9 cellular contexts compared by ENCODE assay signal in the genomic region with DNA sequence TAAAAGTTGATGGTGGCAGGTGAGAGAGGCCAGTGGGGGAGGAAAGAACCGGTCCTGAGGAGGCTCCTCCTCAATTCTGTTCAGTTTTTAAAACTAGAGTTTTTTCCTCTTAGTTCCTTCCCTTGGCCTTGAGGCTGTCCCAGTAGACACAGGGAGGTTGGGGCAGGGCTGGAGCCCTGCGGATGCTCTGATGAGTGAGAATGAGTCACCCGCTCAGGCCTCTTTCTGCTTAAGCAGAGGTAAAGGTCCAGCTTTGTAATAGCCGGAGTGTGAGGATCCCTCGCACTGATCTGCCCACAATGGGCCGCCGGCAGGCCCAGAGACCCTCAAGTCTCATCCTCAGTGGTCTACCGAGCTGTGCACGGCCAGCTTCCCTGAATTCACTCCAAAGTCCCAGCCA. TPM values are rescaled to one million over a fixed set of nuclear protein-coding genes. Genes with fewer than 3 reads are reported as not detected.
A peak's percentile ranks its signal among the peaks of the same experiment; 100 is the strongest.
DNase-seq lines count a peak whose midpoint lies in the region; ATAC-seq and TF ChIP-seq lines count a peak whose summit lies in the region.
"Had no signal": no experiment of that assay in that cellular context is flagged by ENCODE, and none has a peak within 500 bp of the region (broad histone marks: within the 10 kb centered on the region; RNA-seq: fewer than 3 reads in every experiment).

No MANE protein-coding gene starts in this region.

- H3K27me3 ChIP-seq in adrenal gland = no peaks in the 10 kb centered on the region
- no peaks in the 10 kb centered on the region for H3K27me3 ChIP-seq in gastroesophageal sphincter
- no peaks in the 10 kb centered on the region for H3K27me3 ChIP-seq in vagina

- H3K9me3 ChIP-seq in adrenal gland (replicated peaks in 1 of 3) = no peaks in the 10 kb centered on the region
- H3K9me3 ChIP-seq in gastroesophageal sphincter = no peaks in the 10 kb centered on the region
- no peaks in the 10 kb centered on the region for H3K9me3 ChIP-seq in vagina

- peak; percentile 43 for ATAC-seq in gastroesophageal sphincter

- H3K4me1 ChIP-seq in adrenal gland (replicated peaks in 1 of 2) (peaks cover 0 to 20% of the 10 kb centered on the region in 2 donors), gastroesophageal sphincter (peaks cover 0 to 13% (median 0%) of the 10 kb centered on the region in 3 donors), vagina (peaks cover 18% of the 10 kb centered on the region)

- no peak for TF ChIP-seq EP300 in gastroesophageal sphincter (IDR thresholded peaks at IDR 0.05)

- H3K4me3 ChIP-seq in adrenal gland (no peak overlapping the region), gastroesophageal sphincter (no peak overlapping the region), vagina (no peak overlapping the region)

- DNase-seq in HS-27A (ENCODE audit: low read depth) (peak; percentile 55), adrenal gland (peak; percentile 61 to 87 (median 80)), vagina (ENCODE audit: extremely low spot score in 2 of 2) (no peak), GOT3 (lab: John Stamatoyannopoulos, UW) (no peak)
- no peak for DNase-seq in activated naive CD4-positive, alpha-beta T cell treated with anti-CD3 and anti-CD28 coated beads, Interleukin-2, amount 50 U/mL, for 16 hours
- DNase-seq in stimulated activated CD4-positive, alpha-beta T cell treated with anti-CD3 and anti-CD28 coated beads, Interleukin-4, amount 100 ng/mL, for 1 hour = no peak
- DNase-seq: activated CD8-positive, alpha-beta memory T cell treated with anti-CD3 and anti-CD28 coated beads, Interleukin-2, amount 50 U/mL, for 4 hours; stimulated activated CD4-positive, alpha-beta T cell treated with anti-CD3 and anti-CD28 coated beads, Interleukin-2, amount 100 ng/mL, for 48 hours had no signal

- 43 to 69% (median 58%) methylated on average over 6 to 9 of the region's 9 CpGs for WGBS in adrenal gland, 4 donors
- WGBS in gastroesophageal sphincter (ENCODE audit: low coverage in 1 of 2), 2 donors = 64 to 100% methylated on average over 1 to 2 of the region's 9 CpGs

- no peaks in the 10 kb centered on the region for H3K36me3 ChIP-seq in adrenal gland (replicated peaks in 1 of 2)
- H3K36me3 ChIP-seq in gastroesophageal sphincter = no peaks in the 10 kb centered on the region
- H3K36me3 ChIP-seq in vagina = no peaks in the 10 kb centered on the region

- no peak for TF ChIP-seq POLR2A in adrenal gland (IDR thresholded peaks at IDR 0.05)
- TF ChIP-seq POLR2A in gastroesophageal sphincter (IDR thresholded peaks at IDR 0.05) = no peak
- no peak for TF ChIP-seq POLR2A in vagina (IDR thresholded peaks at IDR 0.05)

- TF ChIP-seq CTCF in adrenal gland (IDR thresholded peaks at IDR 0.05) = no peak
- no peak for TF ChIP-seq CTCF in gastroesophageal sphincter (IDR thresholded peaks at IDR 0.05)
- no peak for TF ChIP-seq CTCF in vagina (IDR thresholded peaks at IDR 0.05)

- intact Hi-C loops in adrenal gland (cut with DNase I) (no loop called here), vagina (cut with DNase I) (no loop called here)

- peak overlapping the region in 3 of 5 donors; percentile 1 to 66 (median 41) for H3K27ac ChIP-seq in adrenal gland
- H3K27ac ChIP-seq in gastroesophageal sphincter = no peak overlapping the region
- peak overlapping the region; percentile 36 for H3K27ac ChIP-seq in vagina

RNA-seq across cellular contexts. Expression of gene IRF2BP2, which starts 49.6 kb away (rescaled TPM):
- total RNA-seq in adrenal gland (100 to 1,000 TPM in 4 of 8 donors, 10 to 100 TPM in 4; 66.5 to 182 (median 102) TPM), gastroesophageal sphincter (100 to 1,000 TPM in 3 of 4 donors, 10 to 100 TPM in 1; 70.1 to 107 (median 104) TPM), vagina (72.9 TPM)
- polyA plus RNA-seq in adrenal gland = 10 to 100 TPM; 47.2 to 87.6 (median 67.4) TPM

Comparison
In these comparisons a context has a peak if more than half of its experiments do, and no peak if none do; other contexts are left out.
1. DNase-seq: peak in HS-27A (single experiment) and adrenal gland (7 of 7); none in vagina (0 of 2), activated naive CD4-positive, alpha-beta T cell treated with anti-CD3 and anti-CD28 coated beads, Interleukin-2, amount 50 U/mL, for 16 hours (single experiment), stimulated activated CD4-positive, alpha-beta T cell treated with anti-CD3 and anti-CD28 coated beads, Interleukin-4, amount 100 ng/mL, for 1 hour (single experiment) and GOT3 (single experiment).
2. H3K27ac ChIP-seq: peak in adrenal gland (3 of 5) and vagina (single experiment); none in gastroesophageal sphincter (0 of 4).